ENCODE assay signal across 8 cellular contexts in genomic region chr9:122122903-122123632, GRCh38. TPM values are rescaled to one million over a fixed set of nuclear protein-coding genes. Genes with fewer than 3 reads are reported as not detected.
DNase-seq lines count a peak whose midpoint lies in the region; ATAC-seq and TF ChIP-seq lines count a peak whose summit lies in the region.

No MANE protein-coding gene starts in this region.

- peak; percentile 99 for TF ChIP-seq CTCF in HL-60 (IDR thresholded peaks at IDR 0.05; ENCODE audit: insufficient read depth, low read length)
- TF ChIP-seq CTCF in Peyer's patch (IDR thresholded peaks at IDR 0.05): peak; percentile 78 to 93 (median 88)
- TF ChIP-seq CTCF in foreskin fibroblast (IDR thresholded peaks at IDR 0.05; ENCODE audit: low read depth, low read length): peak; percentile 100
- TF ChIP-seq CTCF in osteocyte (IDR thresholded peaks at IDR 0.05): peak; percentile 99
- TF ChIP-seq CTCF in thyroid gland (IDR thresholded peaks at IDR 0.05): peak; percentile 81 to 95 (median 88)

- DNase-seq in EH (ENCODE audit: low read depth): peak; percentile 72
- peak; percentile 56 to 69 for DNase-seq in HL-60 (ENCODE audit: low read depth in 1 of 2, low spot score in 1 of 2)
- DNase-seq in Peyer's patch: peak; percentile 48 to 83 (median 74)
- DNase-seq in activated T-helper 1 cell treated with anti-CD3 and anti-CD28 coated beads, Interleukin-12 subunit alpha, Interleukin-12 subunit beta, Interleukin-2, Interleukin-4 antibody, amounts not matched to agents 30 ng/mL and 10 ng/mL and 1 ng/mL, durations not matched to agents 14 hours and 24 hours and 36 hours (ENCODE audit: low spot score): peak; percentile 59
- peak; percentile 33 to 83 for DNase-seq in foreskin fibroblast
- peak; percentile 91 for DNase-seq in osteocyte (ENCODE audit: extremely low spot score, unreplicated experiment)
- peak; percentile 59 to 67 for DNase-seq in thyroid gland

- no peaks in the 10 kb centered on the region for H3K9me3 Mint-ChIP-seq in activated T-helper 1 cell treated with anti-CD3 and anti-CD28 coated beads, Interleukin-12 subunit alpha, Interleukin-12 subunit beta, Interleukin-2, Interleukin-4 antibody, amounts not matched to agents 30 ng/mL and 10 ng/mL and 1 ng/mL, durations not matched to agents 14 hours and 24 hours and 36 hours
- no peaks in the 10 kb centered on the region for H3K9me3 Mint-ChIP-seq in osteocyte (ENCODE audit: unreplicated experiment)

- H3K27ac ChIP-seq in HL-60 (replicated peaks) (no peak overlapping the region), Peyer's patch (no peak overlapping the region), thyroid gland (no peak overlapping the region)

- peaks cover 5% of the 10 kb centered on the region for H3K4me1 Mint-ChIP-seq in activated T-helper 1 cell treated with anti-CD3 and anti-CD28 coated beads, Interleukin-12 subunit alpha, Interleukin-12 subunit beta, Interleukin-2, Interleukin-4 antibody, amounts not matched to agents 30 ng/mL and 10 ng/mL and 1 ng/mL, durations not matched to agents 14 hours and 24 hours and 36 hours (ENCODE audit: low read depth)
- peaks cover 14% of the 10 kb centered on the region for H3K4me1 Mint-ChIP-seq in osteocyte (ENCODE audit: unreplicated experiment)

- H3K36me3 Mint-ChIP-seq in activated T-helper 1 cell treated with anti-CD3 and anti-CD28 coated beads, Interleukin-12 subunit alpha, Interleukin-12 subunit beta, Interleukin-2, Interleukin-4 antibody, amounts not matched to agents 30 ng/mL and 10 ng/mL and 1 ng/mL, durations not matched to agents 14 hours and 24 hours and 36 hours (ENCODE audit: low read depth): no peaks in the 10 kb centered on the region
- H3K36me3 Mint-ChIP-seq in osteocyte (ENCODE audit: unreplicated experiment): no peaks in the 10 kb centered on the region

- no peak overlapping the region for H3K4me3 ChIP-seq in HL-60 (replicated peaks; ENCODE audit: insufficient read depth, low read length)
- H3K4me3 ChIP-seq in Peyer's patch: no peak overlapping the region
- H3K4me3 ChIP-seq in foreskin fibroblast (ENCODE audit: low read depth in 1 of 2, low read length in 2 of 2): no peak overlapping the region
- no peak overlapping the region for H3K4me3 ChIP-seq in thyroid gland (replicated peaks in 1 of 3)

- no peak overlapping the region for H3K27ac Mint-ChIP-seq in activated T-helper 1 cell treated with anti-CD3 and anti-CD28 coated beads, Interleukin-12 subunit alpha, Interleukin-12 subunit beta, Interleukin-2, Interleukin-4 antibody, amounts not matched to agents 30 ng/mL and 10 ng/mL and 1 ng/mL, durations not matched to agents 14 hours and 24 hours and 36 hours
- no peak overlapping the region for H3K27ac Mint-ChIP-seq in osteocyte (ENCODE audit: unreplicated experiment)

- no peak overlapping the region for H3K4me3 Mint-ChIP-seq in activated T-helper 1 cell treated with anti-CD3 and anti-CD28 coated beads, Interleukin-12 subunit alpha, Interleukin-12 subunit beta, Interleukin-2, Interleukin-4 antibody, amounts not matched to agents 30 ng/mL and 10 ng/mL and 1 ng/mL, durations not matched to agents 14 hours and 24 hours and 36 hours
- no peak overlapping the region for H3K4me3 Mint-ChIP-seq in osteocyte (ENCODE audit: unreplicated experiment)

- no peak for ATAC-seq in GM19324 (IDR thresholded peaks at IDR 0.05; ENCODE audit: low FRiP score, unreplicated experiment)

- peaks cover 14% of the 10 kb centered on the region for H3K27me3 ChIP-seq in HL-60 (ENCODE audit: insufficient read depth, poor library complexity, severe bottlenecking)
- peaks cover 0 to 7% of the 10 kb centered on the region in 2 donors for H3K27me3 ChIP-seq in Peyer's patch
- no peaks in the 10 kb centered on the region for H3K27me3 ChIP-seq in thyroid gland

- peaks cover 29% of the 10 kb centered on the region for H3K27me3 Mint-ChIP-seq in activated T-helper 1 cell treated with anti-CD3 and anti-CD28 coated beads, Interleukin-12 subunit alpha, Interleukin-12 subunit beta, Interleukin-2, Interleukin-4 antibody, amounts not matched to agents 30 ng/mL and 10 ng/mL and 1 ng/mL, durations not matched to agents 14 hours and 24 hours and 36 hours (ENCODE audit: insufficient read depth)
- H3K27me3 Mint-ChIP-seq in osteocyte (ENCODE audit: unreplicated experiment): peaks cover 11% of the 10 kb centered on the region

- TF ChIP-seq POLR2A in Peyer's patch (IDR thresholded peaks at IDR 0.05) (no peak), thyroid gland (IDR thresholded peaks at IDR 0.05) (no peak)

- 21 to 24% methylated on average over 13 of the region's 13 CpGs for WGBS in thyroid gland, 2 donors

- intact Hi-C loops in activated T-helper 1 cell treated with anti-CD3 and anti-CD28 coated beads, Interleukin-12 subunit alpha, Interleukin-12 subunit beta, Interleukin-2, Interleukin-4 antibody, amounts not matched to agents 30 ng/mL and 10 ng/mL and 1 ng/mL, durations not matched to agents 14 hours and 24 hours and 36 hours (cut with micrococcal nuclease): loop anchor here (1.0 to 10.0 kb wide), 3 partner anchors 24 to 142 kb away; partner anchors contain the start of genes MRRF and RBM18
- intact Hi-C loops in thyroid gland (cut with DNase I): loop anchor here (10.0 kb wide), 1 partner anchor 332 kb away; no protein-coding TSS in a partner anchor

- H3K4me1 ChIP-seq in Peyer's patch: peaks cover 0 to 13% (median 4%) of the 10 kb centered on the region in 4 donors
- peaks cover 0 to 19% of the 10 kb centered on the region in 2 donors for H3K4me1 ChIP-seq in thyroid gland

- H3K36me3 ChIP-seq in Peyer's patch (no peaks in the 10 kb centered on the region), thyroid gland (no peaks in the 10 kb centered on the region)

- H3K9me3 ChIP-seq in Peyer's patch (no peaks in the 10 kb centered on the region), thyroid gland (no peaks in the 10 kb centered on the region)

RNA-seq across cellular contexts. Expression of gene TTLL11, which starts 30.0 kb away (rescaled TPM):
- total RNA-seq in Peyer's patch (1 to 10 TPM; 3.0 to 9.9 (median 7.4) TPM), osteocyte (6.0 and 7.9 TPM in 2 replicates), thyroid gland (10 to 100 TPM in 2 of 4 donors, 1 to 10 TPM in 2; 7.9 to 14.4 (median 9.7) TPM)
- 3.0 and 4.5 TPM in 2 replicates for total RNA-seq in activated T-helper 1 cell treated with anti-CD3 and anti-CD28 coated beads, Interleukin-12 subunit alpha, Interleukin-12 subunit beta, Interleukin-2, Interleukin-4 antibody, amounts not matched to agents 30 ng/mL and 10 ng/mL and 1 ng/mL, durations not matched to agents 14 hours and 24 hours and 36 hours

RNA-seq across cellular contexts. Expression of gene NDUFA8, which starts 36.5 kb away (rescaled TPM):
- 10 to 100 TPM; 17.3 to 41.3 (median 32.2) TPM for total RNA-seq in Peyer's patch
- 49.6 and 51.6 TPM in 2 replicates for total RNA-seq in activated T-helper 1 cell treated with anti-CD3 and anti-CD28 coated beads, Interleukin-12 subunit alpha, Interleukin-12 subunit beta, Interleukin-2, Interleukin-4 antibody, amounts not matched to agents 30 ng/mL and 10 ng/mL and 1 ng/mL, durations not matched to agents 14 hours and 24 hours and 36 hours
- 48.5 and 50.9 TPM in 2 replicates for total RNA-seq in osteocyte
- 10 to 100 TPM; 18.1 to 70.7 (median 53.2) TPM for total RNA-seq in thyroid gland

RNA-seq across cellular contexts. Expression of gene MORN5, which starts 36.6 kb away (rescaled TPM):
- not detected for total RNA-seq in Peyer's patch
- not detected in 2 replicates for total RNA-seq in activated T-helper 1 cell treated with anti-CD3 and anti-CD28 coated beads, Interleukin-12 subunit alpha, Interleukin-12 subunit beta, Interleukin-2, Interleukin-4 antibody, amounts not matched to agents 30 ng/mL and 10 ng/mL and 1 ng/mL, durations not matched to agents 14 hours and 24 hours and 36 hours
- total RNA-seq in osteocyte: not detected in 2 replicates
- not detected for total RNA-seq in thyroid gland
